8 cellular contexts compared by ENCODE assay signal in the genomic region with DNA sequence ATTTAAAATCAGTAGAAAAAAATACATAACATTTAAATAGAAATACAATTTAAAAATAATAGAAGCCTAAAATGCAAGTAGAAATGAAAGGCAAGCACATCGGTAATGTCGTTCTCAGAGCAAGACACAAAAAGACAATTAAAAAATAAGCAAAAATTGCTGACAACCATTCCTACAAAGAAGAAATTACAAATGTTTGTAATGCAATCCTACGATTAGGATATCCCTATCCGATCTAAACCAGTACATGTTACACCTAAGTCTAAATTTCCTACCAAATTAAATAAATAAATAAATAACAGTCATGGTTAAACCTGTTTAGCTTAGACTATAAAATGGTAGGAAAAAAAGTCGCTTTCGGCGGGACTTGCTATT.
DNase-seq lines count a peak whose midpoint lies in the region; ATAC-seq and TF ChIP-seq lines count a peak whose summit lies in the region.

No MANE protein-coding gene starts in this region.

- intact Hi-C loops in CD8-positive, alpha-beta T cell (cut with DNase I, micrococcal nuclease), result loop anchor here in 1 of 2 experiments (1.0 to 2.0 kb wide), 2 partner anchors 69 to 171 kb away; no protein-coding TSS in a partner anchor
- intact Hi-C loops in colonic mucosa (cut with DNase I) (no loop called here), psoas muscle (cut with DNase I) (loop anchor here in 1 of 2 donors (1.0 to 5.0 kb wide), 2 partner anchors 42 to 92 kb away; partner anchors contain the start of gene ANXA2R)

- peaks cover 5% of the 10 kb centered on the region; the same call in 1 of the 2 replicates for H3K79me2 ChIP-seq in MM.1S (ENCODE audit: low read length)

- no peaks in the 10 kb centered on the region for H3K9me2 ChIP-seq in MM.1S (replicated peaks; ENCODE audit: insufficient read depth, low read length)

- H2AFZ ChIP-seq in MM.1S (ENCODE audit: low read length), result peak overlapping the region; percentile 81

- no peaks in the 10 kb centered on the region for H3K36me3 ChIP-seq in CD8-positive, alpha-beta T cell (ENCODE audit: insufficient read depth, low read length)
- H3K36me3 ChIP-seq in MM.1S (replicated peaks; ENCODE audit: insufficient read depth, low read length) (no peaks in the 10 kb centered on the region), colonic mucosa (no peaks in the 10 kb centered on the region), psoas muscle (ENCODE audit: insufficient read depth in 1 of 2, low read depth in 1 of 2) (no peaks in the 10 kb centered on the region)

- H3K9me3 ChIP-seq in CD8-positive, alpha-beta T cell (ENCODE audit: low read length), result peaks cover 13% of the 10 kb centered on the region
- no peaks in the 10 kb centered on the region for H3K9me3 ChIP-seq in MM.1S (replicated peaks; ENCODE audit: insufficient read depth, low read length)
- no peaks in the 10 kb centered on the region for H3K9me3 ChIP-seq in colonic mucosa
- H3K9me3 ChIP-seq in psoas muscle, result no peaks in the 10 kb centered on the region

- peaks cover 13% of the 10 kb centered on the region for H3K36me3 Mint-ChIP-seq in CD8-positive, alpha-beta T cell

- CTCF ChIA-PET in CD8-positive, alpha-beta T cell (lab: Charles Lee), result interaction anchor here (0.7 to 8.1 kb wide), 17 partner anchors 17 to 447 kb away, joined by 3 to 99 read pairs (median 4); partner anchors contain the start of gene ZNF131

- POLR2A ChIA-PET in CD8-positive, alpha-beta T cell (lab: Charles Lee), result interaction anchor here (0.6 to 10.2 kb wide), 18 partner anchors 12 to 534 kb away, joined by 3 to 275 read pairs (median 10); partner anchors contain the start of genes ANXA2R, TMEM267 and ZNF131

- peaks cover 20% of the 10 kb centered on the region for H3K4me1 ChIP-seq in CD8-positive, alpha-beta T cell (ENCODE audit: insufficient read depth, low read length)
- H3K4me1 ChIP-seq in MM.1S (ENCODE audit: low read length) (peaks cover 11% of the 10 kb centered on the region), colonic mucosa (peaks cover 10% of the 10 kb centered on the region), psoas muscle (peaks cover 34% of the 10 kb centered on the region)

- DNase-seq in CD8-positive, alpha-beta T cell, result no peak
- DNase-seq in MM.1S (no peak), colonic mucosa (no peak), psoas muscle (no peak), NCI-H2227 treated with DMSO at 0.1 percent for 48 hours (lab: John Stamatoyannopoulos, UW) (no peak), GM20000 (ENCODE audit: low spot score) (no peak), hepatic stellate cell (ENCODE audit: low spot score) (no peak)
- no peak for DNase-seq in stimulated activated CD4-positive, alpha-beta T cell treated with anti-CD3 and anti-CD28 coated beads, Interleukin-2, amount 100 ng/mL, for 24 hours

- H3K4me3 ChIP-seq in CD8-positive, alpha-beta T cell (ENCODE audit: low read depth, low read length), result peak overlapping the region; percentile 72
- peak overlapping the region; percentile 69 for H3K4me3 ChIP-seq in MM.1S (ENCODE audit: low read length)
- H3K4me3 ChIP-seq in colonic mucosa, result peak overlapping the region; percentile 14
- H3K4me3 ChIP-seq in psoas muscle, result peak overlapping the region; percentile 75

- H3K9me3 Mint-ChIP-seq in CD8-positive, alpha-beta T cell, result peaks cover under 1% of the 10 kb centered on the region

- 29 to 40% (median 33%) methylated on average over 7 of the region's 7 CpGs for WGBS in psoas muscle, 3 donors

- peak overlapping the region; percentile 99 for H3K27ac Mint-ChIP-seq in CD8-positive, alpha-beta T cell

- H3K4me3 Mint-ChIP-seq in CD8-positive, alpha-beta T cell, result peak overlapping the region; percentile 94

- peak overlapping the region; percentile 83 for H3K4me2 ChIP-seq in MM.1S (ENCODE audit: low read depth, low read length)

- no peaks in the 10 kb centered on the region for H4K20me1 ChIP-seq in MM.1S (ENCODE audit: insufficient read depth, low read length)

- H3F3A ChIP-seq in MM.1S (ENCODE audit: insufficient read depth, low read length), result peaks cover 45% of the 10 kb centered on the region

- no peaks in the 10 kb centered on the region for H3K27me3 ChIP-seq in CD8-positive, alpha-beta T cell (ENCODE audit: insufficient read depth, low read length)
- H3K27me3 ChIP-seq in MM.1S (replicated peaks; ENCODE audit: insufficient read depth, low read length) (no peaks in the 10 kb centered on the region), colonic mucosa (peaks cover 24% of the 10 kb centered on the region), psoas muscle (ENCODE audit: insufficient read depth in 3 of 3, low read length in 2 of 3) (peaks cover 8 to 92% (median 44%) of the 10 kb centered on the region in 3 donors)

- H3K4me1 Mint-ChIP-seq in CD8-positive, alpha-beta T cell (ENCODE audit: low read depth), result peaks cover 37% of the 10 kb centered on the region

- H3K27ac ChIP-seq in CD8-positive, alpha-beta T cell (ENCODE audit: low read depth, low read length), result peak overlapping the region; percentile 94
- H3K27ac ChIP-seq in MM.1S (ENCODE audit: low read length) (peak overlapping the region; percentile 93), colonic mucosa (peak overlapping the region; percentile 82), psoas muscle (peak overlapping the region; percentile 81)

- H3K9ac ChIP-seq in MM.1S (ENCODE audit: low read length) (peak overlapping the region; percentile 82), colonic mucosa (ENCODE audit: low read depth in 2 of 2, low read length in 2 of 2) (peak overlapping the region in 1 of 2 donors; percentile 71)

- no peaks in the 10 kb centered on the region for H3K27me3 Mint-ChIP-seq in CD8-positive, alpha-beta T cell (ENCODE audit: low read depth)

- no peak for ATAC-seq in CD8-positive, alpha-beta T cell
- no peak for ATAC-seq in psoas muscle

- no peak for TF ChIP-seq CTCF in CD8-positive, alpha-beta T cell (IDR thresholded peaks at IDR 0.05)
- TF ChIP-seq CTCF in MM.1S (IDR thresholded peaks at IDR 0.05; ENCODE audit: low read length) (no peak), colonic mucosa (IDR thresholded peaks at IDR 0.05) (no peak), psoas muscle (IDR thresholded peaks at IDR 0.05) (no peak), GM20000 (IDR thresholded peaks at IDR 0.05; ENCODE audit: extremely low read depth, missing control alignments) (no peak)

Comparison
In these comparisons a context has a peak if more than half of its experiments do, and no peak if none do; other contexts are left out.
1. H3K4me3 ChIP-seq: peak in every context shown above with its lines; median percentile 75 in psoas muscle; 72 in CD8-positive, alpha-beta T cell; 69 in MM.1S; 14 in colonic mucosa.